35 cellular contexts compared by ENCODE assay signal in genomic region chr10:21158301-21158700, GRCh38.
DNase-seq lines count a peak whose midpoint lies in the region; ATAC-seq, FAIRE-seq and TF ChIP-seq lines count a peak whose summit lies in the region.
"Had no signal": no experiment of that assay in that cellular context is flagged by ENCODE, and none has a peak within 500 bp of the region (broad histone marks: within the 10 kb centered on the region; RNA-seq: fewer than 3 reads in every experiment).

No MANE protein-coding gene starts in this region.

- BruUV-seq in HepG2 (replicated peaks; lab: Mats Ljungman, UMichigan) = no TSS peak
- BruUV-seq in K562 (replicated peaks; lab: Mats Ljungman, UMichigan) = no TSS peak

- H3K27ac ChIP-seq in HepG2 (ENCODE audit: extremely low read length, insufficient read depth, low read length) (no peak overlapping the region), right lobe of liver (no peak overlapping the region), K562 (ENCODE audit: extremely low read depth, low read depth, low read length) (no peak overlapping the region), H1 (ENCODE audit: low read depth, low read length) (no peak overlapping the region), mesenchymal stem cell (ENCODE audit: low read length, poor library complexity, severe bottlenecking) (no peak overlapping the region)
- H3K27ac ChIP-seq: 22Rv1; A549; BLaER1; BLaER1 treated with 17β-estradiol and CSF1 and Interleukin-3, amounts not matched to agents 10 nM and 100 nM; C4-2B had no signal

- no peak overlapping the region for H3K9ac ChIP-seq in HepG2 (ENCODE audit: insufficient read depth, low read depth, low read length)
- H3K9ac ChIP-seq in K562 (ENCODE audit: insufficient read depth in 1 of 2, low read depth in 2 of 2, low read length in 2 of 2) = no peak overlapping the region
- no peak overlapping the region for H3K9ac ChIP-seq in H1 (replicated peaks in 1 of 4; ENCODE audit: extremely low read depth in 1 of 4, low read depth in 3 of 4, low read length in 3 of 4)
- no peak overlapping the region for H3K9ac ChIP-seq in mesenchymal stem cell (ENCODE audit: low read length)
- H3K9ac ChIP-seq: BLaER1; BLaER1 treated with 17β-estradiol and CSF1 and Interleukin-3, amounts not matched to agents 10 nM and 100 nM had no signal

- no peaks in the 10 kb centered on the region; a peak in 2 of 5 replicates for H3K27me3 ChIP-seq in HepG2 (ENCODE audit: control insufficient read depth in 1 of 2, insufficient read depth in 2 of 2, low read length in 2 of 2)
- H3K27me3 ChIP-seq in right lobe of liver = no peaks in the 10 kb centered on the region
- H3K27me3 ChIP-seq in K562 (ENCODE audit: control insufficient read depth in 2 of 2, insufficient read depth in 2 of 2, low read length in 2 of 2) = no peaks in the 10 kb centered on the region
- H3K27me3 ChIP-seq in H1 (replicated peaks in 1 of 4; ENCODE audit: control insufficient read depth in 3 of 4, extremely low read depth in 1 of 4, insufficient read depth in 3 of 4, low read length in 3 of 4) = no peaks in the 10 kb centered on the region
- peaks cover 9 to 18% of the 10 kb centered on the region in 2 experiments for H3K27me3 ChIP-seq in mesenchymal stem cell (ENCODE audit: control insufficient read depth in 1 of 2, insufficient read depth in 1 of 2, low read length in 2 of 2)
- H3K27me3 ChIP-seq: BE2C; BLaER1; BLaER1 treated with 17β-estradiol and CSF1 and Interleukin-3, amounts not matched to agents 10 nM and 100 nM had no signal

- TF ChIP-seq RAD21 in HepG2 (CRISPR knock-in tag; IDR thresholded peaks at IDR 0.05) (no peak), K562 (CRISPR knock-in tag; conservative IDR thresholded peaks at IDR 0.05 in 1 of 2, IDR thresholded peaks at IDR 0.05 in 1 of 2) (no peak), H1 (IDR thresholded peaks at IDR 0.05 in 1 of 2, conservative IDR thresholded peaks at IDR 0.05 in 1 of 2; ENCODE audit: low read depth in 2 of 2, low read length in 2 of 2) (no peak)

- H3K4me1 ChIP-seq in HepG2 (ENCODE audit: insufficient read depth, low read length) (no peaks in the 10 kb centered on the region), right lobe of liver (no peaks in the 10 kb centered on the region), K562 (replicated peaks in 1 of 2; ENCODE audit: control insufficient read depth in 2 of 2, insufficient read depth in 2 of 2, low read length in 2 of 2) (no peaks in the 10 kb centered on the region), H1 (replicated peaks in 1 of 4; ENCODE audit: control insufficient read depth in 3 of 4, insufficient read depth in 4 of 4, low read length in 3 of 4) (peaks cover 0 to 3% (median 3%) of the 10 kb centered on the region in 4 experiments; a peak in 2 of 7 replicates), mesenchymal stem cell (ENCODE audit: control insufficient read depth, insufficient read depth, low read depth, low read length) (no peaks in the 10 kb centered on the region)
- H3K4me1 ChIP-seq: BE2C; BLaER1; BLaER1 treated with 17β-estradiol and CSF1 and Interleukin-3, amounts not matched to agents 10 nM and 100 nM had no signal

- H2BK5ac ChIP-seq in H1 (ENCODE audit: low read depth, low read length) (no peak overlapping the region), mesenchymal stem cell (ENCODE audit: low read depth, low read length, poor library complexity, severe bottlenecking) (no peak overlapping the region)

- no peak overlapping the region for H4K91ac ChIP-seq in H1 (replicated peaks; ENCODE audit: insufficient read length, low read length)
- no peak overlapping the region for H4K91ac ChIP-seq in mesenchymal stem cell (ENCODE audit: low read length)

- POLR2A ChIA-PET in HepG2 (lab: Yijun Ruan, JAX) (no interaction called here), K562 (lab: Yijun Ruan, JAX) (interaction anchor here (1.1 kb wide), 1 partner anchor 12 kb away, joined by 3 read pairs; no protein-coding TSS in a partner anchor), H1 (lab: Charles Lee; ENCODE audit: partially characterized antibody) (interaction anchor here (1.2 kb wide), 1 partner anchor 14 kb away, joined by 5 read pairs; no protein-coding TSS in a partner anchor)

- H2BK120ac ChIP-seq in H1 (replicated peaks; ENCODE audit: low read depth, low read length) (no peak overlapping the region), mesenchymal stem cell (ENCODE audit: low read depth, low read length) (no peak overlapping the region)

- H3K23ac ChIP-seq in H1 (ENCODE audit: insufficient read length) (no peak overlapping the region), mesenchymal stem cell (ENCODE audit: low read length in 2 of 2) (no peak overlapping the region)

- FAIRE-seq in HepG2 (lab: Jason Lieb, UNC) (no peak), K562 (lab: Jason Lieb, UNC) (no peak), H1 (lab: Jason Lieb, UNC) (no peak)
- FAIRE-seq: A204.1, A549, D721Med had no signal

- H3K4ac ChIP-seq in H1 (replicated peaks; ENCODE audit: insufficient read length, low read depth, low read length) = no peak overlapping the region
- no peak overlapping the region for H3K4ac ChIP-seq in mesenchymal stem cell (ENCODE audit: low read depth in 1 of 2, low read length in 2 of 2)

- TF ChIP-seq CTCF in HepG2 (CRISPR knock-in tag; IDR thresholded peaks at IDR 0.05) (no peak), right lobe of liver (IDR thresholded peaks at IDR 0.05) (no peak), K562 (IDR thresholded peaks at IDR 0.05 in 2 of 3, conservative IDR thresholded peaks at IDR 0.05 in 1 of 3; ENCODE audit: insufficient read depth in 2 of 3, low read depth in 1 of 3, low read length in 3 of 3) (no peak), H1 (IDR thresholded peaks at IDR 0.05; ENCODE audit: control extremely low read depth in 1 of 3, insufficient read depth in 1 of 3, low read depth in 1 of 3, low read length in 3 of 3) (no peak)

- no peak overlapping the region for H3K18ac ChIP-seq in H1 (ENCODE audit: extremely low read depth, low read length)
- H3K18ac ChIP-seq in mesenchymal stem cell (ENCODE audit: low read depth in 1 of 2, low read length in 2 of 2) = no peak overlapping the region

- no peak overlapping the region for H2BK20ac ChIP-seq in H1 (ENCODE audit: low read length)

- H3K4me2 ChIP-seq in HepG2 (ENCODE audit: low read depth, low read length) (no peak overlapping the region), K562 (ENCODE audit: insufficient read depth, low read length) (no peak overlapping the region), H1 (ENCODE audit: insufficient read depth in 1 of 2, low read depth in 2 of 2, low read length in 2 of 2) (no peak overlapping the region), mesenchymal stem cell (ENCODE audit: low read length, poor library complexity, severe bottlenecking) (no peak overlapping the region)
- H3K4me2 ChIP-seq: A549; BLaER1; BLaER1 treated with 17β-estradiol and CSF1 and Interleukin-3, amounts not matched to agents 10 nM and 100 nM had no signal

- TF ChIP-seq EP300 in HepG2 (IDR thresholded peaks at IDR 0.05; ENCODE audit: low read depth in 2 of 2, low read length in 2 of 2) (no peak), HepG2 (CRISPR knock-in tag; IDR thresholded peaks at IDR 0.05; ENCODE audit: borderline replicate concordance) (no peak), K562 (IDR thresholded peaks at IDR 0.05; ENCODE audit: low read length) (no peak), H1 (IDR thresholded peaks at IDR 0.05; ENCODE audit: borderline replicate concordance in 1 of 2, low read depth in 2 of 2, low read length in 2 of 2) (no peak)

- H3K4me3 ChIP-seq in HepG2 (replicated peaks in 1 of 3; ENCODE audit: insufficient read depth in 1 of 3, low read depth in 2 of 3, low read length in 3 of 3) (no peak overlapping the region), right lobe of liver (no peak overlapping the region), K562 (no peak overlapping the region), H1 (ENCODE audit: extremely low read depth in 1 of 4, insufficient read depth in 2 of 4, low read depth in 3 of 4, low read length in 4 of 4) (no peak overlapping the region), mesenchymal stem cell (ENCODE audit: insufficient read depth in 1 of 2, low read depth in 1 of 2, low read length in 2 of 2) (no peak overlapping the region)
- H3K4me3 ChIP-seq: A549; BLaER1; BLaER1 treated with 17β-estradiol and CSF1 and Interleukin-3, amounts not matched to agents 10 nM and 100 nM had no signal

- H3K36me3 ChIP-seq in HepG2 (replicated peaks in 1 of 2; ENCODE audit: control insufficient read depth in 1 of 2, insufficient read depth in 2 of 2, low read length in 2 of 2) (no peaks in the 10 kb centered on the region), right lobe of liver (no peaks in the 10 kb centered on the region), K562 (ENCODE audit: control insufficient read depth, insufficient read depth, low read length) (no peaks in the 10 kb centered on the region), H1 (ENCODE audit: control insufficient read depth in 2 of 4, insufficient read depth in 4 of 4, low read length in 3 of 4) (peaks cover 0 to 13% (median 4%) of the 10 kb centered on the region in 4 experiments; a peak in 3 of 8 replicates), mesenchymal stem cell (ENCODE audit: control insufficient read depth in 1 of 2, insufficient read depth in 2 of 2, low read depth in 1 of 2, low read length in 2 of 2) (no peaks in the 10 kb centered on the region)
- H3K36me3 ChIP-seq: BE2C; BLaER1; BLaER1 treated with 17β-estradiol and CSF1 and Interleukin-3, amounts not matched to agents 10 nM and 100 nM had no signal

- H2AFZ ChIP-seq in HepG2 (ENCODE audit: low read length) (no peak overlapping the region), K562 (ENCODE audit: low read depth, low read length) (no peak overlapping the region), H1 (ENCODE audit: low read length) (no peak overlapping the region), mesenchymal stem cell (ENCODE audit: low read depth, low read length) (no peak overlapping the region)

- H3K79me1 ChIP-seq in H1 (ENCODE audit: low read depth, low read length) = no peaks in the 10 kb centered on the region
- no peaks in the 10 kb centered on the region for H3K79me1 ChIP-seq in mesenchymal stem cell (replicated peaks; ENCODE audit: low read length, poor library complexity, severe bottlenecking)

- intact Hi-C loops in HepG2 (cut with micrococcal nuclease; ENCODE audit: unreplicated experiment) = no loop called here
- intact Hi-C loops in right lobe of liver (cut with DNase I) = no loop called here
- intact Hi-C loops in K562 (cut with micrococcal nuclease) = no loop called here

- no peak for TF ChIP-seq POLR2A in HepG2 (IDR thresholded peaks at IDR 0.05; ENCODE audit: insufficient read depth in 1 of 2, low read depth in 2 of 2, low read length in 2 of 2)
- no peak for TF ChIP-seq POLR2A in right lobe of liver (IDR thresholded peaks at IDR 0.05)
- no peak for TF ChIP-seq POLR2A in K562 (conservative IDR thresholded peaks at IDR 0.05)
- no peak for TF ChIP-seq POLR2A in H1 (IDR thresholded peaks at IDR 0.05; ENCODE audit: control extremely low read depth in 1 of 2, low read depth in 2 of 2, low read length in 2 of 2)

- WGBS in HepG2 (ENCODE audit: low lambda C conversion rate) = 0% methylated on average over 3 of the region's 3 CpGs
- WGBS in right lobe of liver (ENCODE audit: insufficient coverage, low coverage, low lambda C conversion rate, missing lambda C conversion rate) = 61% methylated on average over 3 of the region's 3 CpGs
- WGBS in K562 (ENCODE audit: insufficient coverage, low coverage, missing lambda C conversion rate) = 23% methylated on average over 3 of the region's 3 CpGs
- 96% methylated on average over 3 of the region's 3 CpGs; no CpG with 5 or more reads in 1 of the 2 experiments for WGBS in H1 (ENCODE audit: extremely low coverage in 1 of 2, insufficient coverage in 1 of 2, insufficient read length in 1 of 2, insufficient replicate concordance in 2 of 2, low coverage in 1 of 2, low lambda C conversion rate in 2 of 2, missing lambda C conversion rate in 1 of 2), 2 experiments
- 86% methylated on average over 3 of the region's 3 CpGs for WGBS in mesenchymal stem cell

- H3K56ac ChIP-seq in H1 (replicated peaks; ENCODE audit: insufficient read length, low read depth, low read length) = no peak overlapping the region

- no peaks in the 10 kb centered on the region for H3K23me2 ChIP-seq in H1 (ENCODE audit: low read depth, low read length)

- CTCF ChIA-PET in HepG2 (lab: Yijun Ruan, JAX; ENCODE audit: low intra/inter-chr PET ratio, low total read pairs) (no interaction called here), K562 (lab: Yijun Ruan, JAX; ENCODE audit: low intra/inter-chr PET ratio) (no interaction called here), H1 (lab: Charles Lee; ENCODE audit: partially characterized antibody) (no interaction called here)

- H3K14ac ChIP-seq in H1 (ENCODE audit: insufficient read length) = no peak overlapping the region
- H3K14ac ChIP-seq in mesenchymal stem cell (ENCODE audit: low read length in 2 of 2) = no peak overlapping the region

- no peak for ATAC-seq in HepG2
- ATAC-seq in right lobe of liver = no peak
- ATAC-seq in K562 = no peak
- ATAC-seq in GM18868 (IDR thresholded peaks at IDR 0.05; ENCODE audit: unreplicated experiment) = no peak
- ATAC-seq: A549; CD8-positive, alpha-beta T cell had no signal

- H3K79me2 ChIP-seq in HepG2 (ENCODE audit: insufficient read depth, low read length) (no peaks in the 10 kb centered on the region), K562 (ENCODE audit: control insufficient read depth, insufficient read depth, low read length) (no peaks in the 10 kb centered on the region), H1 (ENCODE audit: control insufficient read depth in 1 of 2, insufficient read depth in 2 of 2, low read length in 2 of 2) (no peaks in the 10 kb centered on the region)

- H4K8ac ChIP-seq in H1 (ENCODE audit: extremely low read depth, insufficient read depth, low read length) (no peak overlapping the region), mesenchymal stem cell (ENCODE audit: low read length) (peak overlapping the region; percentile 37)

- H4K20me1 ChIP-seq in HepG2 (ENCODE audit: insufficient read depth, low read length) (no peaks in the 10 kb centered on the region), K562 (replicated peaks; ENCODE audit: control insufficient read depth, insufficient read depth, low read length) (no peaks in the 10 kb centered on the region), H1 (replicated peaks in 1 of 2; ENCODE audit: control insufficient read depth in 1 of 2, insufficient read depth in 2 of 2, low read length in 2 of 2) (no peaks in the 10 kb centered on the region)
- H4K20me1 ChIP-seq: BLaER1; BLaER1 treated with 17β-estradiol and CSF1 and Interleukin-3, amounts not matched to agents 10 nM and 100 nM had no signal

- in situ Hi-C loops in HepG2 (cut with HindIII; ENCODE audit: extremely low pct_ligation_motif_present, low pct_unique_long_range_greater_than_20kb) = no loop called here
- in situ Hi-C loops in K562 (cut with MboI) = no loop called here

- no peak for DNase-seq in HepG2 (ENCODE audit: low spot score)
- no peak for DNase-seq in right lobe of liver
- no peak for DNase-seq in K562 (ENCODE audit: extremely low read depth in 1 of 4, low spot score in 3 of 4)
- DNase-seq in H1 (ENCODE audit: low read depth in 1 of 2, low spot score in 2 of 2) = no peak
- no peak for DNase-seq in mesenchymal stem cell
- DNase-seq in LoVo (ENCODE audit: low spot score) = no peak
- DNase-seq in D341Med (ENCODE audit: low spot score) = no peak
- DNase-seq: 8988T; ACHN; AML-193; BE2C; C1 segment of cervical spinal cord; Caco-2; Calu3; CD4-positive, alpha-beta memory T cell; CD4-positive, alpha-beta T cell; CD4-positive, CD25-positive, alpha-beta regulatory T cell; CD8-positive, alpha-beta memory T cell; CD8-positive, alpha-beta T cell; COR-L47; DMS 273 treated with DMSO at 0.1 percent for 48 hours; DMS153; DMS53; DMS79; DMS79 treated with DMSO at 0.1 percent for 48 hours; DND-41; EL had no signal

- H3K9me1 ChIP-seq in K562 (ENCODE audit: control insufficient read depth, insufficient read depth, low read length) = no peaks in the 10 kb centered on the region

- H2BK15ac ChIP-seq in H1 (ENCODE audit: low read length) (no peak overlapping the region), mesenchymal stem cell (ENCODE audit: low read depth, poor library complexity, severe bottlenecking) (no peak overlapping the region)

- no peaks in the 10 kb centered on the region for H3K9me3 ChIP-seq in HepG2 (ENCODE audit: low read length)
- no peaks in the 10 kb centered on the region for H3K9me3 ChIP-seq in right lobe of liver
- no peaks in the 10 kb centered on the region for H3K9me3 ChIP-seq in K562 (replicated peaks; ENCODE audit: control insufficient read depth, insufficient read depth, low read depth, low read length)
- H3K9me3 ChIP-seq in H1 (ENCODE audit: insufficient read depth in 2 of 2, low read depth in 1 of 2, low read length in 1 of 2) = peaks cover 9 to 14% of the 10 kb centered on the region in 2 experiments; a peak in 3 of 4 replicates
- peaks cover 3% of the 10 kb centered on the region for H3K9me3 ChIP-seq in mesenchymal stem cell (ENCODE audit: control insufficient read depth, low read length)
- H3K9me3 ChIP-seq: BE2C had no signal

- H2BK12ac ChIP-seq in H1 (ENCODE audit: low read depth, low read length) (peak overlapping the region; percentile 75), mesenchymal stem cell (ENCODE audit: low read length in 2 of 2) (no peak overlapping the region)

- no peak overlapping the region for H4K5ac ChIP-seq in H1 (ENCODE audit: insufficient read length, low read depth, low read length)

- H2AK5ac ChIP-seq in H1 (ENCODE audit: low read depth, low read length) (no peak overlapping the region; the same call in 1 of the 2 replicates), mesenchymal stem cell (ENCODE audit: low read length, severe bottlenecking) (no peak overlapping the region)

Comparison
In these comparisons a context has a peak if more than half of its experiments do, and no peak if none do; other contexts are left out.
1. Of the 241 proteins assayed by ChIP-seq in both HepG2 and K562: peak only in HepG2: none; only in K562: ADNP, CBX1, CHD4 and HDAC2; in both: none; in neither: 237.